15 cellular contexts compared by ENCODE assay signal in the genomic region with DNA sequence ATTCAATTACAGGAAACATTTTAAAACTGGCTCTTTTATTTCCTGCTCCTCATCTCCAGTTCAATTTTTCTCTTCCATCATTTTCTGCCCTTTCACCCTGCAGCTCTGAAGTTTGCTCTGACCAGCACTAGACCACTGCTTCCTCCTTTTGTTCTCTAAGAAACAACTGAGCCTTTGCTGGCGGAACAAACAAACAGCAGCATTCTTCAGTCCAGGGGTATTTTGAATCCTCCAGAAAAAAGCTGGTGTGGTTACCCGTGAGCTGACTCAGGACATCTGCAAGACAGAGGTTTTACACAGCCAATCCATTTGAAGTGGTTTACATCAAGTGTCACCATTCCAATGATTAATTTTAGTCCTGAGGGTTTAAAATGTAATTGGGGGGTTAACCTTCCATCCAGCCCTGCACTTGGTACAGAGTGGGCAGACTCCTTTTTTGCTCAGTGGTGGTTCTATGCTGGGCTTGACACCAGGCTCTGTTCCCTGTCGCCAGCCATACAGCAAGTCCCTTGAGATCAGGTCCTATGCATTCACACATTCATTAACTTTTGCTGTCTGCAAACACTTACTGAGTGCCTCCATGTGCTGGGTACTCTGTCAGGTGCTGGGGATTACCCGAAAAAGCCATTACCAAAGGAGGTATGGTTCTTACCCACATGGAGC.
DNase-seq lines count a peak whose midpoint lies in the region; ATAC-seq and TF ChIP-seq lines count a peak whose summit lies in the region.
"Had no signal": no experiment of that assay in that cellular context is flagged by ENCODE, and none has a peak within 500 bp of the region (broad histone marks: within the 10 kb centered on the region; RNA-seq: fewer than 3 reads in every experiment).

No MANE protein-coding gene starts in this region.

- no peaks in the 10 kb centered on the region for H3K9me2 ChIP-seq in Karpas-422 (replicated peaks; ENCODE audit: insufficient read depth, low read length)
- no peaks in the 10 kb centered on the region for H3K9me2 ChIP-seq in MM.1S (replicated peaks; ENCODE audit: insufficient read depth, low read length)

- no peak overlapping the region for H3K27ac ChIP-seq in BLaER1 treated with 17β-estradiol and CSF1 and Interleukin-3, amounts not matched to agents 10 nM and 100 nM
- H3K27ac ChIP-seq in Karpas-422 (ENCODE audit: low read length) (no peak overlapping the region), trophoblast cell (ENCODE audit: low read depth, low read length) (peak overlapping the region; percentile 56), MM.1S (ENCODE audit: low read length) (no peak overlapping the region)
- H3K27ac ChIP-seq: SJSA1 had no signal

- H3K4ac ChIP-seq in trophoblast cell (ENCODE audit: low read depth, low read length): no peak overlapping the region

- DNase-seq in Karpas-422 (no peak), left kidney (ENCODE audit: low read depth, low spot score) (peak; percentile 10), trophoblast cell (no peak), EL (no peak), C1 segment of cervical spinal cord (lab: John Stamatoyannopoulos, UW) (no peak), MM.1S (no peak)
- DNase-seq: MG63; NCI-H1048; NCI-H1417 treated with DMSO at 0.1 percent for 48 hours; NCI-H69; NK-92 treated with Interleukin-12 subunit alpha and Interleukin-12 subunit beta, amount 100 ng/mL, for 24 hours had no signal

- H2BK12ac ChIP-seq in trophoblast cell (ENCODE audit: low read length): no peak overlapping the region

- no peaks in the 10 kb centered on the region for H3F3A ChIP-seq in MM.1S (ENCODE audit: insufficient read depth, low read length)

- peaks cover 7 to 16% (median 10%) of the 10 kb centered on the region in 10 experiments; a peak in 15 of 20 replicates for H3K4me1 ChIP-seq in BLaER1 treated with 17β-estradiol and CSF1 and Interleukin-3, amounts not matched to agents 10 nM and 100 nM
- H3K4me1 ChIP-seq in Karpas-422 (ENCODE audit: low read length): peaks cover 17% of the 10 kb centered on the region
- H3K4me1 ChIP-seq in trophoblast cell (ENCODE audit: control insufficient read depth in 1 of 2, insufficient read depth in 2 of 2, low read length in 2 of 2): peaks cover 5% of the 10 kb centered on the region in 2 experiments
- H3K4me1 ChIP-seq in MM.1S (ENCODE audit: low read length): no peaks in the 10 kb centered on the region
- H3K4me1 ChIP-seq: SJSA1 had no signal

- no peak for ATAC-seq in GM18858 (IDR thresholded peaks at IDR 0.05; ENCODE audit: unreplicated experiment)
- ATAC-seq: Right ventricle myocardium inferior had no signal

- no CpG with 5 or more reads among the region's 4 CpGs for WGBS in trophoblast cell (ENCODE audit: extremely low coverage, insufficient coverage, insufficient read length)

- no peak overlapping the region for H3K23ac ChIP-seq in trophoblast cell (ENCODE audit: low read length)

- H4K91ac ChIP-seq in trophoblast cell (ENCODE audit: low read depth, low read length): peak overlapping the region; percentile 41

- peak overlapping the region in 9 of 11 experiments; percentile 1 to 28 (median 8); a peak in 5 of 22 replicates for H3K4me2 ChIP-seq in BLaER1 treated with 17β-estradiol and CSF1 and Interleukin-3, amounts not matched to agents 10 nM and 100 nM
- peak overlapping the region; percentile 31 for H3K4me2 ChIP-seq in Karpas-422 (ENCODE audit: low read depth, low read length, poor library complexity, severe bottlenecking)
- H3K4me2 ChIP-seq in trophoblast cell (ENCODE audit: low read length): no peak overlapping the region
- H3K4me2 ChIP-seq in MM.1S (ENCODE audit: low read depth, low read length): no peak overlapping the region

- no peaks in the 10 kb centered on the region for H3K9me3 ChIP-seq in BLaER1 treated with 17β-estradiol and CSF1 and Interleukin-3, amounts not matched to agents 10 nM and 100 nM (replicated peaks in 1 of 11)
- H3K9me3 ChIP-seq in Karpas-422 (ENCODE audit: low read length) (no peaks in the 10 kb centered on the region), trophoblast cell (ENCODE audit: insufficient read depth, low read depth, low read length) (no peaks in the 10 kb centered on the region), MM.1S (replicated peaks; ENCODE audit: insufficient read depth, low read length) (no peaks in the 10 kb centered on the region)
- H3K9me3 ChIP-seq: MG63 had no signal

- H4K12ac ChIP-seq in trophoblast cell (ENCODE audit: low read depth, low read length): no peak overlapping the region

- no peaks in the 10 kb centered on the region for H3K27me3 ChIP-seq in BLaER1 treated with 17β-estradiol and CSF1 and Interleukin-3, amounts not matched to agents 10 nM and 100 nM
- no peaks in the 10 kb centered on the region for H3K27me3 ChIP-seq in Karpas-422 (ENCODE audit: low read length)
- no peaks in the 10 kb centered on the region for H3K27me3 ChIP-seq in trophoblast cell (ENCODE audit: insufficient read depth, low read length)
- H3K27me3 ChIP-seq in MM.1S (replicated peaks; ENCODE audit: insufficient read depth, low read length): no peaks in the 10 kb centered on the region
- H3K27me3 ChIP-seq: MG63, SJSA1 had no signal

- H3K4me3 ChIP-seq in BLaER1 treated with 17β-estradiol and CSF1 and Interleukin-3, amounts not matched to agents 10 nM and 100 nM: no peak overlapping the region
- no peak overlapping the region for H3K4me3 ChIP-seq in Karpas-422 (ENCODE audit: low read length)
- no peak overlapping the region for H3K4me3 ChIP-seq in trophoblast cell (ENCODE audit: low read depth, low read length)
- no peak overlapping the region for H3K4me3 ChIP-seq in MM.1S (ENCODE audit: low read length)
- H3K4me3 ChIP-seq: MG63, SJSA1 had no signal

- H3K14ac ChIP-seq in trophoblast cell (ENCODE audit: low read length): peak overlapping the region; percentile 18

- H2BK5ac ChIP-seq in trophoblast cell (ENCODE audit: low read depth, low read length, poor library complexity): peak overlapping the region; percentile 31

- no peak overlapping the region for H2AK5ac ChIP-seq in trophoblast cell (ENCODE audit: low read length)

- H4K20me1 ChIP-seq in BLaER1 treated with 17β-estradiol and CSF1 and Interleukin-3, amounts not matched to agents 10 nM and 100 nM: no peaks in the 10 kb centered on the region
- no peaks in the 10 kb centered on the region for H4K20me1 ChIP-seq in Karpas-422 (ENCODE audit: insufficient read depth, low read depth, low read length)
- H4K20me1 ChIP-seq in MM.1S (ENCODE audit: insufficient read depth, low read length): no peaks in the 10 kb centered on the region

- H3K9ac ChIP-seq in BLaER1 treated with 17β-estradiol and CSF1 and Interleukin-3, amounts not matched to agents 10 nM and 100 nM: no peak overlapping the region
- H3K9ac ChIP-seq in Karpas-422 (ENCODE audit: low read length) (no peak overlapping the region), trophoblast cell (ENCODE audit: low read length) (no peak overlapping the region), MM.1S (ENCODE audit: low read length) (no peak overlapping the region)

- H3K18ac ChIP-seq in trophoblast cell (ENCODE audit: low read length): no peak overlapping the region

- H3K79me2 ChIP-seq in Karpas-422 (ENCODE audit: low read length) (no peaks in the 10 kb centered on the region), trophoblast cell (ENCODE audit: control insufficient read depth, insufficient read depth, low read length, poor library complexity) (no peaks in the 10 kb centered on the region), MM.1S (ENCODE audit: low read length) (no peaks in the 10 kb centered on the region)

- no peaks in the 10 kb centered on the region for H3K36me3 ChIP-seq in BLaER1 treated with 17β-estradiol and CSF1 and Interleukin-3, amounts not matched to agents 10 nM and 100 nM
- H3K36me3 ChIP-seq in Karpas-422 (ENCODE audit: insufficient read depth, low read length): no peaks in the 10 kb centered on the region; the same call in 1 of the 2 replicates
- no peaks in the 10 kb centered on the region for H3K36me3 ChIP-seq in trophoblast cell (ENCODE audit: control insufficient read depth in 1 of 2, insufficient read depth in 2 of 2, low read length in 2 of 2)
- no peaks in the 10 kb centered on the region for H3K36me3 ChIP-seq in MM.1S (replicated peaks; ENCODE audit: insufficient read depth, low read length)
- H3K36me3 ChIP-seq: MG63, SJSA1 had no signal

- H2BK120ac ChIP-seq in trophoblast cell (ENCODE audit: insufficient read depth, low read length, poor library complexity): peak overlapping the region; percentile 21

- peaks cover 8% of the 10 kb centered on the region for H3K79me1 ChIP-seq in trophoblast cell (ENCODE audit: low read length)

- H2AFZ ChIP-seq in Karpas-422 (ENCODE audit: low read length) (no peak overlapping the region), trophoblast cell (ENCODE audit: insufficient read depth, low read length, poor library complexity) (no peak overlapping the region), MM.1S (ENCODE audit: low read length) (no peak overlapping the region)

- no peak for TF ChIP-seq CTCF in MM.1S (IDR thresholded peaks at IDR 0.05; ENCODE audit: low read length)

- H4K8ac ChIP-seq in trophoblast cell (ENCODE audit: low read depth, low read length): no peak overlapping the region

Comparison
In these comparisons a context has a peak if more than half of its experiments do, and no peak if none do; other contexts are left out.
1. H3K4me2 ChIP-seq: peak in BLaER1 treated with 17β-estradiol and CSF1 and Interleukin-3, amounts not matched to agents 10 nM and 100 nM (9 of 11) and Karpas-422 (single experiment); none in trophoblast cell (single experiment) and MM.1S (single experiment).